ENCODE assay signal across 9 cellular contexts in the genomic region with DNA sequence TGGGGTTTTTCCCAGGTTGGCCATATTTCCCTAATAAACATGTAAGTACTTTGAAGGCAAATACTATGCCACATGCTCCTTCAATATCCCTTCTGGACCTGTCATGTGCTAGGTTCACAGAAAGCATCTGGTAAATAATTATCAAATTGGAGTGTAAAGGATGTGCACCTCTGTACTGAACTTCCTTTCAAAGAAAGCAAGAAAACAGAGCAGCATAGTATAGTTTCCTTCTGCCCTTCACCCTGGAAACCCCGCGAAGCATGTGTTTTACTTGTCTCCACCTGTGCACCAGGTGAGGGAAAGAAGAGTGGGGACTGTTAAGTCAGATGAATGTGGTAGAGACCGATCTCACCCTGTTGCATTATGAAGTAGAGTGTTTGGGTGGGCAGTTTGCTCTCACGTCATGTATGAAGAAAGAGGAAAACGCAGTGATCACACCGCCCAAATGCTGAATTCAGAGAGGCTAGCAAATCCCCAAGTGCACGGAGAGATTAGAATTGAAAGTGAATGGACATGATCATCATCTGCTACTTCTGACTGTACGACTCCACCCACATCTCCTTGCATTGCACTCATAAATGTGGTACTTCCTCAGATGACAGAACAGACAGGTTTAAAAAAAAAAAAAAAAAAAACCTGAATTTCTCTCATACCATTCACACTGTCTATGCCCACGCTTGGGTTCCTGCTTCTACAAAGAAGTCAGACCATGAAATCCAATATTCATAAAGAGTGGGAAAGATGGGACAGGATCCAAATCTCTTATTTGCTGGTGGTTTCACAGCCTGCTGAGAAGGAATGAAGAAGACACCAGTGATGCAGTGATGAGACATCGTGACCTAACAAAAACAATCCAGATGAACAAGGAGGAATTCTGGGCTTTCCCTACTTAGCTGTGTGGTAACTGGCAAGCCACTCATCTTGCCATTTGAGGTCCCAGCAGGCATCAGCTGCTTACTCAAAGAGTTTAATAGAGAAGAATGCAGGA.
DNase-seq lines count a peak whose midpoint lies in the region; ATAC-seq and TF ChIP-seq lines count a peak whose summit lies in the region.
"Had no signal": no experiment of that assay in that cellular context is flagged by ENCODE, and none has a peak within 500 bp of the region (broad histone marks: within the 10 kb centered on the region; RNA-seq: fewer than 3 reads in every experiment).

No MANE protein-coding gene starts in this region.

- H3K4me1 ChIP-seq in BLaER1 treated with 17β-estradiol and CSF1 and Interleukin-3, amounts not matched to agents 10 nM and 100 nM: peaks cover 5 to 59% (median 42%) of the 10 kb centered on the region in 10 experiments; a peak in 17 of 20 replicates
- H3K4me1 ChIP-seq in ovary (ENCODE audit: insufficient read depth): no peaks in the 10 kb centered on the region

- H3K27me3 ChIP-seq in BLaER1 treated with 17β-estradiol and CSF1 and Interleukin-3, amounts not matched to agents 10 nM and 100 nM: no peaks in the 10 kb centered on the region
- H3K27me3 ChIP-seq in ovary: no peaks in the 10 kb centered on the region
- H3K27me3 ChIP-seq: SJCRH30 had no signal

- in situ Hi-C loops in astrocyte of the spinal cord (cut with HindIII; ENCODE audit: low sequenced_read_pairs): no loop called here

- no peak overlapping the region for H3K4me3 ChIP-seq in BLaER1 treated with 17β-estradiol and CSF1 and Interleukin-3, amounts not matched to agents 10 nM and 100 nM
- no peak overlapping the region for H3K4me3 ChIP-seq in astrocyte of the spinal cord (ENCODE audit: low read depth, low read length)
- no peak overlapping the region for H3K4me3 ChIP-seq in ovary
- H3K4me3 ChIP-seq: SJCRH30 had no signal

- DNase-seq in astrocyte of the spinal cord (ENCODE audit: low read depth, low spot score): peak; percentile 1
- DNase-seq in NCI-H1092 (lab: John Stamatoyannopoulos, UW): no peak
- DNase-seq in ovary: no peak
- no peak for DNase-seq in activated T-cell treated with anti-CD3 and anti-CD28 coated beads, Interleukin-2, amount 50 U/mL, for 1 hour
- no peak for DNase-seq in NCI-H82 (lab: John Stamatoyannopoulos, UW)
- DNase-seq: SJCRH30 had no signal

- peak; percentile 46 for ATAC-seq in GM21367 (IDR thresholded peaks at IDR 0.05; ENCODE audit: unreplicated experiment)

- TF ChIP-seq EP300 in ovary (IDR thresholded peaks at IDR 0.05): no peak

- no peak for TF ChIP-seq POLR2A in ovary (IDR thresholded peaks at IDR 0.05)

- peaks cover 0 to 27% (median 9%) of the 10 kb centered on the region in 11 experiments; a peak in 8 of 22 replicates for H3K9me3 ChIP-seq in BLaER1 treated with 17β-estradiol and CSF1 and Interleukin-3, amounts not matched to agents 10 nM and 100 nM (replicated peaks in 1 of 11)
- H3K9me3 ChIP-seq in KOPT-K1 (ENCODE audit: insufficient read depth, low read length, poor library complexity, severe bottlenecking) (peaks cover 15% of the 10 kb centered on the region), ovary (no peaks in the 10 kb centered on the region)
- H3K9me3 ChIP-seq: SJCRH30 had no signal

- H3K4me2 ChIP-seq in BLaER1 treated with 17β-estradiol and CSF1 and Interleukin-3, amounts not matched to agents 10 nM and 100 nM: peak overlapping the region in 9 of 11 experiments; percentile 9 to 50 (median 30); a peak in 14 of 22 replicates

- 84 to 86% (median 84%) methylated on average over 10 of the region's 10 CpGs for WGBS in ovary, 3 donors

- no peaks in the 10 kb centered on the region for H4K20me1 ChIP-seq in BLaER1 treated with 17β-estradiol and CSF1 and Interleukin-3, amounts not matched to agents 10 nM and 100 nM

- no peak overlapping the region for H3K9ac ChIP-seq in BLaER1 treated with 17β-estradiol and CSF1 and Interleukin-3, amounts not matched to agents 10 nM and 100 nM

- no peak for TF ChIP-seq CTCF in astrocyte of the spinal cord (IDR thresholded peaks at IDR 0.05; ENCODE audit: low read depth, low read length)
- TF ChIP-seq CTCF in ovary (IDR thresholded peaks at IDR 0.05): no peak

- H3K36me3 ChIP-seq in BLaER1 treated with 17β-estradiol and CSF1 and Interleukin-3, amounts not matched to agents 10 nM and 100 nM: no peaks in the 10 kb centered on the region; a peak in 1 of 22 replicates
- H3K36me3 ChIP-seq in KOPT-K1 (ENCODE audit: insufficient read depth, low read length): no peaks in the 10 kb centered on the region
- H3K36me3 ChIP-seq in ovary: no peaks in the 10 kb centered on the region
- H3K36me3 ChIP-seq: SJCRH30 had no signal

- H3K27ac ChIP-seq in BLaER1 treated with 17β-estradiol and CSF1 and Interleukin-3, amounts not matched to agents 10 nM and 100 nM: peak overlapping the region in 2 of 11 experiments; percentile 2 to 22; a peak in 3 of 22 replicates
- H3K27ac ChIP-seq in KOPT-K1 (ENCODE audit: low read depth, low read length, poor library complexity, severe bottlenecking): peak overlapping the region; percentile 99
- H3K27ac ChIP-seq in ovary: no peak overlapping the region
- H3K27ac ChIP-seq: SJCRH30 had no signal

- intact Hi-C loops in ovary (cut with DNase I): no loop called here
